Comparison of ENCODE assay signal across 13 cellular contexts in the genomic region with DNA sequence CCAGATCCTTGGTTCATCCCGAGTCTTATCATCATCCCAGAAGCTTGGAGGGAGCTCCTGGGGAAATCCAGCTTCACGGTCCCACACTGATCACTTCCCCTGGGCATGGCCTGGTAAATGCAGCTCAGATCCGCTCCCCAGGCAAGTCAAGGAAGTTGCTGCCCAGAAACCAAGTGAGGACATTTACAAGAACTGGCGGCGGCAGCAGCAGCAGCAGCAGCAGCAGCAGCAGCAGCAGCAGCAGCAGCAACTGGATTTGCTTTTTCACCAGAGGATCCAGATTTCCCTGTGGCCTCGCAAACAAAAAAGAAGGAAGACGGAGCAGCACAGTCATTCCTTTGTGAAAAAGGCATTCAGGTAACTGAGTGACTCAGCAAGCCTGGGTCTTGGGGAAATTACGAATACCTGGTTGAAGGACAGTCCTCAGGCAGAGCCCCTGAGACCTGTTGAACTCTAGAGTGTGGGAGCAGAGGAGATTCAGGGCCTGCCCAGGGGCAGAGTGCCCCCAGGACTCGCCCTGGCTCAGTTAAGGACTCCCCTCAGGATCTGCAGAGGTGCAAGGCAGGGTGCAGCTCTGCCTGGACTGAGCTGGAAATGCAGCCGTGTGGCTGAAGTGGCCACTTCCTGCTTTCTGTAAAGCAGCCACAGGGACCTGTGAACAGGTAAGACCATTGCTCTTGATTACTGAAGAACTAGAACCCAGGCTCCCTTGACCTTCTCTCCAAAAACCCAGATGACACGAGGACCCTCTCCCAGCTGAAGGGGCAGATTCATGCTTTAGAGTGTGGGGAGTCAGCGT. TPM values are rescaled to one million over a fixed set of nuclear protein-coding genes. Genes with fewer than 3 reads are reported as not detected.
DNase-seq lines count a peak whose midpoint lies in the region; ATAC-seq, FAIRE-seq and TF ChIP-seq lines count a peak whose summit lies in the region.
"Not testable (repeated sequence)": the region's sequence is repeated elsewhere in the genome, so short reads cannot be mapped to it uniquely, and the experiment has no call there.
"Had no signal": no experiment of that assay in that cellular context is flagged by ENCODE, and none has a peak within 500 bp of the region (broad histone marks: within the 10 kb centered on the region; RNA-seq: fewer than 3 reads in every experiment).

No MANE protein-coding gene starts in this region.

- H3K9me3 ChIP-seq in HUES6 (ENCODE audit: control insufficient read depth, insufficient read depth, low read depth, low read length); K562 (replicated peaks; ENCODE audit: control insufficient read depth, insufficient read depth, low read depth, low read length); endodermal cell (ENCODE audit: control insufficient read depth, low read length); esophagus squamous epithelium; keratinocyte (ENCODE audit: control insufficient read depth, low read depth, low read length); lower lobe of right lung; trophoblast cell (ENCODE audit: insufficient read depth, low read depth, low read length): not testable (repeated sequence)

- peaks cover 59% of the 10 kb centered on the region for H3K4me1 Mint-ChIP-seq in CD14-positive monocyte
- H3K4me1 Mint-ChIP-seq in endodermal cell: peaks cover 13% of the 10 kb centered on the region

- H3K14ac ChIP-seq in trophoblast cell (ENCODE audit: low read length): not testable (repeated sequence)

- not testable (repeated sequence) for TF ChIP-seq RAD21 in K562 (CRISPR knock-in tag; conservative IDR thresholded peaks at IDR 0.05 in 1 of 2, IDR thresholded peaks at IDR 0.05 in 1 of 2)

- TF ChIP-seq EP300 in K562 (IDR thresholded peaks at IDR 0.05; ENCODE audit: low read length): not testable (repeated sequence)

- not testable (repeated sequence) for H3K4me1 ChIP-seq in HUES6 (ENCODE audit: control insufficient read depth, insufficient read depth, low read length); K562 (replicated peaks in 1 of 2; ENCODE audit: control insufficient read depth in 2 of 2, insufficient read depth in 2 of 2, low read length in 2 of 2); endodermal cell (ENCODE audit: control insufficient read depth, insufficient read depth, low read length); keratinocyte (ENCODE audit: control insufficient read depth, extremely low read depth, insufficient read depth, low read length); lower lobe of right lung; trophoblast cell (ENCODE audit: control insufficient read depth in 1 of 2, insufficient read depth in 2 of 2, low read length in 2 of 2)
- H3K4me1 ChIP-seq in esophagus squamous epithelium: peaks cover 0 to 41% (median 3%) of the 10 kb centered on the region in 3 donors

- peak overlapping the region; percentile 86 to 98 (median 96) for H3K27ac Mint-ChIP-seq in CD14-positive monocyte
- H3K27ac Mint-ChIP-seq in endodermal cell: peak overlapping the region; percentile 55

- not testable (repeated sequence) for H3K4me2 ChIP-seq in K562 (ENCODE audit: insufficient read depth, low read length); keratinocyte (ENCODE audit: control insufficient read depth, extremely low read depth, insufficient read depth, low read depth, low read length); trophoblast cell (ENCODE audit: low read length)

- not testable (repeated sequence) for TF ChIP-seq CTCF in CD14-positive monocyte (IDR thresholded peaks at IDR 0.05); K562 (IDR thresholded peaks at IDR 0.05 in 2 of 3, conservative IDR thresholded peaks at IDR 0.05 in 1 of 3; ENCODE audit: insufficient read depth in 2 of 3, low read depth in 1 of 3, low read length in 3 of 3); endodermal cell (conservative IDR thresholded peaks at IDR 0.05); esophagus squamous epithelium (IDR thresholded peaks at IDR 0.05); keratinocyte (optimal IDR thresholded peaks at IDR 0.05 in 1 of 3, IDR thresholded peaks at IDR 0.05 in 1 of 3, conservative IDR thresholded peaks at IDR 0.05 in 1 of 3; ENCODE audit: extremely low read depth in 1 of 3, insufficient read depth in 2 of 3, low read length in 3 of 3); lower lobe of right lung (IDR thresholded peaks at IDR 0.05)

- CTCF ChIA-PET in K562 (lab: Yijun Ruan, JAX; ENCODE audit: low intra/inter-chr PET ratio): not testable (repeated sequence)

- POLR2A ChIA-PET in K562 (lab: Yijun Ruan, JAX): not testable (repeated sequence)

- not testable (repeated sequence) for H3K27ac ChIP-seq in HUES6 (ENCODE audit: low read depth, low read length); K562 (ENCODE audit: extremely low read depth, low read depth, low read length); endodermal cell (ENCODE audit: low read depth, low read length); trophoblast cell (ENCODE audit: low read depth, low read length)
- H3K27ac ChIP-seq in esophagus squamous epithelium (peak overlapping the region in 3 of 4 donors; percentile 55 to 76 (median 72)), keratinocyte (ENCODE audit: control insufficient read depth, insufficient read depth, low read length) (peak overlapping the region; percentile 26), lower lobe of right lung (peak overlapping the region; percentile 31)

- H4K91ac ChIP-seq in trophoblast cell (ENCODE audit: low read depth, low read length): not testable (repeated sequence)

- H3K9ac ChIP-seq in HUES6 (ENCODE audit: low read length): peak overlapping the region; percentile 17
- not testable (repeated sequence) for H3K9ac ChIP-seq in K562 (ENCODE audit: insufficient read depth in 1 of 2, low read depth in 2 of 2, low read length in 2 of 2); endodermal cell (ENCODE audit: extremely low read depth, low read length, poor library complexity, severe bottlenecking); keratinocyte (ENCODE audit: control insufficient read depth, extremely low read depth, insufficient read depth, low read length); trophoblast cell (ENCODE audit: low read length)

- not testable (repeated sequence) for FAIRE-seq in K562 (lab: Jason Lieb, UNC); keratinocyte (lab: Jason Lieb, UNC)

- H4K20me1 ChIP-seq in K562 (replicated peaks; ENCODE audit: control insufficient read depth, insufficient read depth, low read length); keratinocyte (ENCODE audit: control insufficient read depth, extremely low read depth, insufficient read depth, low read length): not testable (repeated sequence)

- ATAC-seq in K562 (peak; percentile 11; the same call in 1 of the 3 replicates), lower lobe of right lung (peak; percentile 18 to 33)

- H3K27me3 Mint-ChIP-seq in CD14-positive monocyte (ENCODE audit: low read depth in 3 of 3): not testable (repeated sequence)
- peaks cover 44% of the 10 kb centered on the region for H3K27me3 Mint-ChIP-seq in endodermal cell (ENCODE audit: insufficient read depth)

- not testable (repeated sequence) for H4K8ac ChIP-seq in trophoblast cell (ENCODE audit: low read depth, low read length)

- H3K79me1 ChIP-seq in trophoblast cell (ENCODE audit: low read length): not testable (repeated sequence)

- 49% methylated on average over 2 of the region's 12 CpGs for WGBS in K562 (ENCODE audit: insufficient coverage, low coverage, missing lambda C conversion rate)
- WGBS in endodermal cell (ENCODE audit: insufficient coverage in 1 of 2, insufficient read length in 1 of 2), 2 experiments: 86% methylated on average over 3 of the region's 12 CpGs; no CpG with 5 or more reads in 1 of the 2 experiments
- WGBS in esophagus squamous epithelium, 2 donors: no CpG with 5 or more reads among the region's 12 CpGs
- no CpG with 5 or more reads among the region's 12 CpGs for WGBS in trophoblast cell (ENCODE audit: extremely low coverage, insufficient coverage, insufficient read length)

- H3K4ac ChIP-seq in trophoblast cell (ENCODE audit: low read depth, low read length): not testable (repeated sequence)

- not testable (repeated sequence) for H3K9me1 ChIP-seq in K562 (ENCODE audit: control insufficient read depth, insufficient read depth, low read length); keratinocyte (ENCODE audit: control insufficient read depth, extremely low read depth, insufficient read depth, low read length)

- not testable (repeated sequence) for TF ChIP-seq POLR2A in K562 (conservative IDR thresholded peaks at IDR 0.05); esophagus squamous epithelium (IDR thresholded peaks at IDR 0.05)

- not testable (repeated sequence) for H2BK5ac ChIP-seq in trophoblast cell (ENCODE audit: low read depth, low read length, poor library complexity)

- not testable (repeated sequence) for H3K79me2 ChIP-seq in K562 (ENCODE audit: control insufficient read depth, insufficient read depth, low read length); keratinocyte (ENCODE audit: control insufficient read depth, insufficient read depth, low read length); trophoblast cell (ENCODE audit: control insufficient read depth, insufficient read depth, low read length, poor library complexity)

- H3K4me3 Mint-ChIP-seq in CD14-positive monocyte: peak overlapping the region; percentile 90 to 95
- H3K4me3 Mint-ChIP-seq in endodermal cell: not testable (repeated sequence)

- H2AK5ac ChIP-seq in trophoblast cell (ENCODE audit: low read length): not testable (repeated sequence)

- dilution Hi-C loops in keratinocyte (cut with MboI; ENCODE audit: extremely low pct_ligation_motif_present, low sequenced_read_pairs): not testable (repeated sequence)

- DNase-seq in CD14-positive monocyte (ENCODE audit: low spot score); K562 (ENCODE audit: extremely low read depth in 1 of 4, low spot score in 3 of 4); esophagus squamous epithelium (lab: John Stamatoyannopoulos, UW); keratinocyte (ENCODE audit: low read depth, low spot score); lower lobe of right lung; trophoblast cell: not testable (repeated sequence)
- DNase-seq in endodermal cell: peak; percentile 54

- H3K36me3 Mint-ChIP-seq in CD14-positive monocyte: peaks cover 10 to 18% of the 10 kb centered on the region in 2 donors
- not testable (repeated sequence) for H3K36me3 Mint-ChIP-seq in endodermal cell (ENCODE audit: low read depth)

- H3K36me3 ChIP-seq in HUES6 (ENCODE audit: control insufficient read depth, insufficient read depth, low read length); K562 (ENCODE audit: control insufficient read depth, insufficient read depth, low read length); endodermal cell (ENCODE audit: control insufficient read depth, insufficient read depth, low read length); esophagus squamous epithelium; keratinocyte (ENCODE audit: control insufficient read depth in 2 of 2, extremely low read depth in 1 of 2, insufficient read depth in 2 of 2, low read length in 2 of 2); lower lobe of right lung; trophoblast cell (ENCODE audit: control insufficient read depth in 1 of 2, insufficient read depth in 2 of 2, low read length in 2 of 2): not testable (repeated sequence)

- not testable (repeated sequence) for H3K18ac ChIP-seq in trophoblast cell (ENCODE audit: low read length)

- H3K4me3 ChIP-seq in HUES6 (ENCODE audit: low read depth, low read length); K562; endodermal cell (ENCODE audit: low read length); keratinocyte (ENCODE audit: control insufficient read depth in 2 of 3, extremely low read depth in 1 of 3, insufficient read depth in 2 of 3, low read depth in 1 of 3, low read length in 3 of 3); trophoblast cell (ENCODE audit: low read depth, low read length): not testable (repeated sequence)
- H3K4me3 ChIP-seq in esophagus squamous epithelium: peak overlapping the region; percentile 6 to 41 (median 14)
- H3K4me3 ChIP-seq in lower lobe of right lung: peak overlapping the region; percentile 8

- peak overlapping the region; percentile 54 for H2AFZ ChIP-seq in K562 (ENCODE audit: low read depth, low read length)
- H2AFZ ChIP-seq in keratinocyte (ENCODE audit: control insufficient read depth, low read length); trophoblast cell (ENCODE audit: insufficient read depth, low read length, poor library complexity): not testable (repeated sequence)

- not testable (repeated sequence) for H3K27me3 ChIP-seq in HUES6 (ENCODE audit: control insufficient read depth, insufficient read depth, low read length); K562 (ENCODE audit: control insufficient read depth in 2 of 2, insufficient read depth in 2 of 2, low read length in 2 of 2); endodermal cell (ENCODE audit: control insufficient read depth, insufficient read depth, low read length, poor library complexity, severe bottlenecking); esophagus squamous epithelium; keratinocyte (ENCODE audit: control insufficient read depth, extremely low read depth, insufficient read depth, low read length); lower lobe of right lung (ENCODE audit: low read depth); trophoblast cell (ENCODE audit: insufficient read depth, low read length)

- not testable (repeated sequence) for H3K23ac ChIP-seq in trophoblast cell (ENCODE audit: low read length)

- intact Hi-C loops in CD14-positive monocyte (cut with micrococcal nuclease); K562 (cut with micrococcal nuclease); esophagus squamous epithelium (cut with DNase I); lower lobe of right lung (cut with DNase I): not testable (repeated sequence)

- H2BK120ac ChIP-seq in trophoblast cell (ENCODE audit: insufficient read depth, low read length, poor library complexity): peak overlapping the region; percentile 33

- in situ Hi-C loops in K562 (cut with MboI): not testable (repeated sequence)

- not testable (repeated sequence) for H3K9me3 Mint-ChIP-seq in CD14-positive monocyte, endodermal cell

- H2BK12ac ChIP-seq in trophoblast cell (ENCODE audit: low read length): not testable (repeated sequence)

- H4K12ac ChIP-seq in trophoblast cell (ENCODE audit: low read depth, low read length): not testable (repeated sequence)

- not testable (repeated sequence) for BruUV-seq in K562 (replicated peaks; lab: Mats Ljungman, UMichigan)

RNA-seq across cellular contexts. Expression of a gene that starts 25.2 kb away (rescaled TPM):
- polyA plus RNA-seq in CD14-positive monocyte (not detected), K562 (2011; rRNA removed) (not detected in 2 replicates), K562 (2014; fragmentation: Illumina TruSeq; extraction: Trizol) (not detected in 2 replicates), K562 (2014; fragmentation: Nextera tagmentation; extraction: Ambion mirVana) (not detected), K562 (2014; rRNA removed) (not detected in 2 replicates), keratinocyte (not detected in 3 replicates)
- not detected in 2 replicates for total RNA-seq in K562 (2011; cell fraction: chromatin; rRNA removed; ENCODE audit: low replicate concordance)
- not detected in 2 replicates for total RNA-seq in K562 (2011; cell fraction: nucleolus; rRNA removed)
- not detected in 2 replicates for total RNA-seq in K562 (2011; cell fraction: nucleoplasm; rRNA removed)
- total RNA-seq in K562 (2014; rRNA removed) (not detected in 2 replicates), K562 (2014; rRNA removed; fragmentation: Illumina TruSeq; extraction: Trizol) (not detected in 2 replicates), K562 (2015; rRNA removed; fragmentation: Illumina TruSeq; extraction: Trizol) (not detected in 2 replicates), K562 (2021) (not detected in 2 replicates), endodermal cell (not detected), esophagus squamous epithelium (not detected), lower lobe of right lung (not detected)
- polyA plus RNA-seq in K562 (2011; cell fraction: cytosol; rRNA removed): not detected in 2 replicates
- 0.08 TPM in 1 of 2 replicates, not detected in the other for polyA plus RNA-seq in K562 (2011; cell fraction: nucleus; rRNA removed)
- 0.06 and 0.07 TPM in 2 replicates for polyA plus RNA-seq in K562 (2012)
- not detected in 2 replicates for polyA minus RNA-seq in K562 (2011; rRNA and poly(A)+ RNA removed)
- polyA minus RNA-seq in K562 (2011; cell fraction: cytosol; rRNA and poly(A)+ RNA removed): not detected in 2 replicates
- polyA minus RNA-seq in K562 (2011; cell fraction: nucleus; rRNA and poly(A)+ RNA removed): not detected in 2 replicates
- not detected for polyA plus RNA-seq in endodermal cell (2013, experiment 1 of 2)
- not detected for polyA plus RNA-seq in endodermal cell (2013, experiment 2 of 2)
- polyA plus RNA-seq in keratinocyte (2011; ENCODE audit: low read depth): not detected
- polyA plus RNA-seq in keratinocyte (2011; cell fraction: cytosol; rRNA removed): not detected in 2 replicates
- polyA plus RNA-seq in keratinocyte (2011; cell fraction: nucleus; rRNA removed): not detected in 2 replicates
- polyA plus RNA-seq in keratinocyte (2012; ENCODE audit: low replicate concordance): not detected in 2 replicates
- not detected in 3 replicates for polyA minus RNA-seq in keratinocyte
- polyA minus RNA-seq in keratinocyte (2011; cell fraction: cytosol; rRNA and poly(A)+ RNA removed): not detected
- polyA minus RNA-seq in keratinocyte (2011; cell fraction: nucleus; rRNA and poly(A)+ RNA removed): not detected in 2 replicates
- polyA plus RNA-seq in trophoblast cell (2013): not detected in 2 replicates
- total RNA-seq: A673; Caco-2; CD8-positive, alpha-beta memory T cell; H7 had no signal
- polyA plus RNA-seq: BJ; CD8-positive, alpha-beta memory T cell had no signal
